ENCODE assay signal across 14 cellular contexts in genomic region chr20:50788868-50789125, GRCh38. TPM values are rescaled to one million over a fixed set of nuclear protein-coding genes. Genes with fewer than 3 reads are reported as not detected.
DNase-seq lines count a peak whose midpoint lies in the region; ATAC-seq, FAIRE-seq and TF ChIP-seq lines count a peak whose summit lies in the region.
"Had no signal": no experiment of that assay in that cellular context is flagged by ENCODE, and none has a peak within 500 bp of the region (broad histone marks: within the 10 kb centered on the region; RNA-seq: fewer than 3 reads in every experiment).

No MANE protein-coding gene starts in this region.

- no peak for ATAC-seq in HepG2
- ATAC-seq in right lobe of liver, result no peak
- ATAC-seq in GM21825 (IDR thresholded peaks at IDR 0.05; ENCODE audit: unreplicated experiment), result no peak
- ATAC-seq: mucosa of descending colon; stimulated activated memory B cell treated with anti-CD40 and anti-IgM and Interleukin-4, amounts not matched to agents 10 μg/mL and 1 μg/mL and 100 μg/mL, for 72 hours had no signal

- peaks cover 48% of the 10 kb centered on the region for H3K4me1 ChIP-seq in HepG2 (ENCODE audit: insufficient read depth, low read length)
- H3K4me1 ChIP-seq in right lobe of liver, result peaks cover 0 to 11% (median 2%) of the 10 kb centered on the region in 4 donors
- peaks cover 0 to 4% (median 3%) of the 10 kb centered on the region in 4 experiments; a peak in 4 of 7 replicates for H3K4me1 ChIP-seq in H1 (replicated peaks in 1 of 4; ENCODE audit: control insufficient read depth in 3 of 4, insufficient read depth in 4 of 4, low read length in 3 of 4)
- H3K4me1 ChIP-seq in osteoblast (ENCODE audit: insufficient read depth, low read length), result peaks cover 16% of the 10 kb centered on the region

- TF ChIP-seq EP300 in HepG2 (IDR thresholded peaks at IDR 0.05; ENCODE audit: low read depth in 2 of 2, low read length in 2 of 2), result no peak
- no peak for TF ChIP-seq EP300 in HepG2 (CRISPR knock-in tag; IDR thresholded peaks at IDR 0.05; ENCODE audit: borderline replicate concordance)
- no peak for TF ChIP-seq EP300 in H1 (IDR thresholded peaks at IDR 0.05; ENCODE audit: borderline replicate concordance in 1 of 2, low read depth in 2 of 2, low read length in 2 of 2)

- no peaks in the 10 kb centered on the region for H3K79me2 ChIP-seq in HepG2 (ENCODE audit: insufficient read depth, low read length)
- H3K79me2 ChIP-seq in H1 (ENCODE audit: control insufficient read depth in 1 of 2, insufficient read depth in 2 of 2, low read length in 2 of 2), result no peaks in the 10 kb centered on the region
- H3K79me2 ChIP-seq in osteoblast (ENCODE audit: insufficient read depth, low read length), result no peaks in the 10 kb centered on the region

- no peak for TF ChIP-seq RAD21 in HepG2 (CRISPR knock-in tag; IDR thresholded peaks at IDR 0.05)
- no peak for TF ChIP-seq RAD21 in H1 (IDR thresholded peaks at IDR 0.05 in 1 of 2, conservative IDR thresholded peaks at IDR 0.05 in 1 of 2; ENCODE audit: low read depth in 2 of 2, low read length in 2 of 2)

- intact Hi-C loops in HepG2 (cut with micrococcal nuclease; ENCODE audit: unreplicated experiment) (loop anchor here (1.0 kb wide), 1 partner anchor 23 kb away; no protein-coding TSS in a partner anchor), right lobe of liver (cut with DNase I) (no loop called here)

- 0 out of 2 replicates have a peak overlapping the region, but pooled peaks have one; percentile 34 for H2BK20ac ChIP-seq in H1 (ENCODE audit: low read length)

- in situ Hi-C loops in HepG2 (cut with HindIII; ENCODE audit: extremely low pct_ligation_motif_present, low pct_unique_long_range_greater_than_20kb), result loop anchor here (25.0 kb wide), 1 partner anchor 524 kb away; no protein-coding TSS in a partner anchor

- H4K8ac ChIP-seq in H1 (ENCODE audit: extremely low read depth, insufficient read depth, low read length), result no peak overlapping the region

- H3K14ac ChIP-seq in H1 (ENCODE audit: insufficient read length), result no peak overlapping the region

- no peak overlapping the region for H3K56ac ChIP-seq in H1 (replicated peaks; ENCODE audit: insufficient read length, low read depth, low read length)

- no peak overlapping the region for H3K23ac ChIP-seq in H1 (ENCODE audit: insufficient read length)

- H3K36me3 ChIP-seq in HepG2 (replicated peaks in 1 of 2; ENCODE audit: control insufficient read depth in 1 of 2, insufficient read depth in 2 of 2, low read length in 2 of 2), result no peaks in the 10 kb centered on the region
- no peaks in the 10 kb centered on the region for H3K36me3 ChIP-seq in right lobe of liver
- H3K36me3 ChIP-seq in H1 (ENCODE audit: control insufficient read depth in 2 of 4, insufficient read depth in 4 of 4, low read length in 3 of 4), result no peaks in the 10 kb centered on the region
- H3K36me3 ChIP-seq in osteoblast (ENCODE audit: insufficient read depth, low read length), result no peaks in the 10 kb centered on the region

- H2BK120ac ChIP-seq in H1 (replicated peaks; ENCODE audit: low read depth, low read length), result peak overlapping the region; percentile 5

- H3K18ac ChIP-seq in H1 (ENCODE audit: extremely low read depth, low read length), result no peak overlapping the region; the same call in 1 of the 2 replicates

- POLR2A ChIA-PET in HepG2 (lab: Yijun Ruan, JAX) (interaction anchor here (1.1 to 4.2 kb wide), 4 partner anchors 24 to 141 kb away, joined by 3 to 26 read pairs (median 10); partner anchors contain the start of gene ADNP), H1 (lab: Charles Lee; ENCODE audit: partially characterized antibody) (interaction anchor here (1.1 kb wide), 1 partner anchor 140 kb away, joined by 3 read pairs; no protein-coding TSS in a partner anchor)

- H3K9ac ChIP-seq in HepG2 (ENCODE audit: insufficient read depth, low read depth, low read length) (no peak overlapping the region), H1 (replicated peaks in 1 of 4; ENCODE audit: extremely low read depth in 1 of 4, low read depth in 3 of 4, low read length in 3 of 4) (no peak overlapping the region)

- no peak for TF ChIP-seq POLR2A in HepG2 (IDR thresholded peaks at IDR 0.05; ENCODE audit: insufficient read depth in 1 of 2, low read depth in 2 of 2, low read length in 2 of 2)
- no peak for TF ChIP-seq POLR2A in right lobe of liver (IDR thresholded peaks at IDR 0.05)
- TF ChIP-seq POLR2A in H1 (IDR thresholded peaks at IDR 0.05; ENCODE audit: control extremely low read depth in 1 of 2, low read depth in 2 of 2, low read length in 2 of 2), result no peak

- no peaks in the 10 kb centered on the region for H3K79me1 ChIP-seq in H1 (ENCODE audit: low read depth, low read length)

- DNase-seq in HepG2 (ENCODE audit: low spot score), result no peak
- no peak for DNase-seq in right lobe of liver
- DNase-seq in H1 (ENCODE audit: low read depth in 1 of 2, low spot score in 2 of 2), result no peak
- no peak for DNase-seq in osteoblast (ENCODE audit: insufficient read length, low spot score, missing footprints)
- DNase-seq in activated CD8-positive, alpha-beta memory T cell treated with anti-CD3 and anti-CD28 coated beads, Interleukin-2, amount 50 U/mL, for 4 hours, result no peak
- no peak for DNase-seq in amygdala (lab: John Stamatoyannopoulos, UW)
- no peak for DNase-seq in mesenteric fat pad (ENCODE audit: low spot score)
- DNase-seq: activated naive CD4-positive, alpha-beta T cell treated with anti-CD3 and anti-CD28 coated beads for 36 hours; dermis blood vessel endothelial cell; kidney glomerular epithelial cell; mucosa of descending colon; SHP77 treated with DMSO at 0.1 percent for 48 hours had no signal

- H3K4me2 ChIP-seq in HepG2 (ENCODE audit: low read depth, low read length), result peak overlapping the region; percentile 77
- no peak overlapping the region for H3K4me2 ChIP-seq in H1 (ENCODE audit: insufficient read depth in 1 of 2, low read depth in 2 of 2, low read length in 2 of 2)
- peak overlapping the region; percentile 73 for H3K4me2 ChIP-seq in osteoblast (ENCODE audit: insufficient read depth, low read length)

- H2BK5ac ChIP-seq in H1 (ENCODE audit: low read depth, low read length), result no peak overlapping the region

- H3K27ac ChIP-seq in HepG2 (ENCODE audit: extremely low read length, insufficient read depth, low read length), result peak overlapping the region; percentile 19
- peak overlapping the region in 1 of 3 donors; percentile 23 for H3K27ac ChIP-seq in right lobe of liver
- no peak overlapping the region for H3K27ac ChIP-seq in H1 (ENCODE audit: low read depth, low read length)
- H3K27ac ChIP-seq in osteoblast (ENCODE audit: low read depth, low read length), result no peak overlapping the region

- no peaks in the 10 kb centered on the region for H3K23me2 ChIP-seq in H1 (ENCODE audit: low read depth, low read length)

- no peak overlapping the region for H2BK12ac ChIP-seq in H1 (ENCODE audit: low read depth, low read length)

- H2BK15ac ChIP-seq in H1 (ENCODE audit: low read length), result 0 out of 2 replicates have a peak overlapping the region, but pooled peaks have one; percentile 40

- H4K20me1 ChIP-seq in HepG2 (ENCODE audit: insufficient read depth, low read length) (no peaks in the 10 kb centered on the region), H1 (replicated peaks in 1 of 2; ENCODE audit: control insufficient read depth in 1 of 2, insufficient read depth in 2 of 2, low read length in 2 of 2) (no peaks in the 10 kb centered on the region), osteoblast (ENCODE audit: insufficient read depth, low read length) (no peaks in the 10 kb centered on the region)

- H4K5ac ChIP-seq in H1 (ENCODE audit: insufficient read length, low read depth, low read length), result no peak overlapping the region

- H3K4ac ChIP-seq in H1 (replicated peaks; ENCODE audit: insufficient read length, low read depth, low read length), result no peak overlapping the region

- H3K9me3 ChIP-seq in HepG2 (ENCODE audit: low read length), result no peaks in the 10 kb centered on the region
- H3K9me3 ChIP-seq in right lobe of liver, result no peaks in the 10 kb centered on the region
- H3K9me3 ChIP-seq in H1 (ENCODE audit: insufficient read depth in 2 of 2, low read depth in 1 of 2, low read length in 1 of 2), result no peaks in the 10 kb centered on the region
- no peaks in the 10 kb centered on the region for H3K9me3 ChIP-seq in osteoblast (ENCODE audit: low read depth, low read length)
- H3K9me3 ChIP-seq: mucosa of descending colon had no signal

- H3K27me3 ChIP-seq in HepG2 (ENCODE audit: control insufficient read depth in 1 of 2, insufficient read depth in 2 of 2, low read length in 2 of 2) (no peaks in the 10 kb centered on the region), right lobe of liver (no peaks in the 10 kb centered on the region), H1 (replicated peaks in 1 of 4; ENCODE audit: control insufficient read depth in 3 of 4, extremely low read depth in 1 of 4, insufficient read depth in 3 of 4, low read length in 3 of 4) (no peaks in the 10 kb centered on the region; a peak in 1 of 7 replicates), osteoblast (ENCODE audit: insufficient read depth, low read length) (no peaks in the 10 kb centered on the region)

- WGBS in HepG2 (ENCODE audit: low lambda C conversion rate), result 94% methylated on average over 4 of the region's 4 CpGs
- WGBS in right lobe of liver (ENCODE audit: insufficient coverage, low coverage, low lambda C conversion rate, missing lambda C conversion rate), result 84% methylated on average over 3 of the region's 4 CpGs
- 96% methylated on average over 4 of the region's 4 CpGs; no CpG with 5 or more reads in 1 of the 2 experiments for WGBS in H1 (ENCODE audit: extremely low coverage in 1 of 2, insufficient coverage in 1 of 2, insufficient read length in 1 of 2, insufficient replicate concordance in 2 of 2, low coverage in 1 of 2, low lambda C conversion rate in 2 of 2, missing lambda C conversion rate in 1 of 2), 2 experiments

- no peak overlapping the region for H3K4me3 ChIP-seq in HepG2 (replicated peaks in 1 of 3; ENCODE audit: insufficient read depth in 1 of 3, low read depth in 2 of 3, low read length in 3 of 3)
- no peak overlapping the region for H3K4me3 ChIP-seq in right lobe of liver
- no peak overlapping the region for H3K4me3 ChIP-seq in H1 (ENCODE audit: extremely low read depth in 1 of 4, insufficient read depth in 2 of 4, low read depth in 3 of 4, low read length in 4 of 4)
- no peak overlapping the region for H3K4me3 ChIP-seq in osteoblast (ENCODE audit: insufficient read depth, low read length)
- H3K4me3 ChIP-seq: mucosa of descending colon had no signal

- H2AFZ ChIP-seq in HepG2 (ENCODE audit: low read length) (peak overlapping the region; percentile 65), H1 (ENCODE audit: low read length) (peak overlapping the region; percentile 74), osteoblast (ENCODE audit: low read length) (peak overlapping the region; percentile 70)

- H2AK5ac ChIP-seq in H1 (ENCODE audit: low read depth, low read length), result peak overlapping the region; percentile 10; the same call in 1 of the 2 replicates

- H4K91ac ChIP-seq in H1 (replicated peaks; ENCODE audit: insufficient read length, low read length), result no peak overlapping the region

- CTCF ChIA-PET in HepG2 (lab: Yijun Ruan, JAX; ENCODE audit: low intra/inter-chr PET ratio, low total read pairs), result interaction anchor here (0.9 to 1.8 kb wide), 2 partner anchors 21 to 163 kb away, joined by 3 to 13 read pairs; no protein-coding TSS in a partner anchor
- CTCF ChIA-PET in H1 (lab: Charles Lee; ENCODE audit: partially characterized antibody), result interaction anchor here (0.7 to 7.8 kb wide), 15 partner anchors 10 to 162 kb away, joined by 3 to 68 read pairs (median 6); no protein-coding TSS in a partner anchor

- FAIRE-seq in HepG2 (lab: Jason Lieb, UNC) (no peak), H1 (lab: Jason Lieb, UNC) (no peak)

- BruUV-seq in HepG2 (replicated peaks; lab: Mats Ljungman, UMichigan), result no TSS peak

- TF ChIP-seq CTCF in HepG2 (CRISPR knock-in tag; IDR thresholded peaks at IDR 0.05) (no peak), right lobe of liver (IDR thresholded peaks at IDR 0.05) (no peak), H1 (IDR thresholded peaks at IDR 0.05; ENCODE audit: control extremely low read depth in 1 of 3, insufficient read depth in 1 of 3, low read depth in 1 of 3, low read length in 3 of 3) (no peak), osteoblast (IDR thresholded peaks at IDR 0.05; ENCODE audit: extremely low read depth, low read depth, low read length) (no peak)

RNA-seq across cellular contexts. Expression of gene BCAS4, which starts 6.1 kb away (rescaled TPM):
- total RNA-seq in HepG2 (2016; rRNA removed; fragmentation: Illumina TruSeq; extraction: Trizol) (5.9 and 7.2 TPM in 2 replicates), right lobe of liver (1 to 10 TPM in 1 of 6 experiments, under 1 TPM in 5; 0.31 to 1.4 (median 0.60) TPM), osteoblast (2.4 and 2.9 TPM in 2 replicates), mesenteric fat pad (1.1 TPM)
- 3.6 and 4.1 TPM in 2 replicates for total RNA-seq in HepG2 (2016; cell fraction: cytosol; rRNA removed; fragmentation: Illumina TruSeq; extraction: Trizol; ENCODE audit: low read depth)
- 7.0 and 8.2 TPM in 2 replicates for total RNA-seq in HepG2 (2016; cell fraction: insoluble cytoplasmic fraction; rRNA removed; fragmentation: Illumina TruSeq; extraction: Trizol)
- total RNA-seq in HepG2 (2016; cell fraction: membrane; rRNA removed; fragmentation: Illumina TruSeq; extraction: Trizol), result 6.0 and 7.8 TPM in 2 replicates
- 3.0 and 4.1 TPM in 2 replicates for total RNA-seq in HepG2 (2016; cell fraction: nucleus; rRNA removed; fragmentation: Illumina TruSeq; extraction: Trizol)
- polyA plus RNA-seq in HepG2 (2011; rRNA removed) (7.9 and 8.0 TPM in 2 replicates), H1 (2011; rRNA removed) (22.4 and 23.6 TPM in 2 replicates)
- polyA plus RNA-seq in HepG2 (2011; cell fraction: cytosol; rRNA removed), result 6.7 and 10.5 TPM in 2 replicates
- polyA plus RNA-seq in HepG2 (2011; cell fraction: nucleus; rRNA removed), result 4.6 and 7.3 TPM in 2 replicates
- 3.8 and 5.2 TPM in 2 replicates for polyA plus RNA-seq in HepG2 (2012)
- polyA plus RNA-seq in HepG2 (2016; cell fraction: cytosol; fragmentation: Illumina TruSeq; extraction: Trizol; ENCODE audit: low read depth), result 6.8 and 7.0 TPM in 2 replicates
- 6.9 and 7.1 TPM in 2 replicates for polyA plus RNA-seq in HepG2 (2016; cell fraction: insoluble cytoplasmic fraction; fragmentation: Illumina TruSeq; extraction: Trizol; ENCODE audit: low read depth)
- 5.1 and 6.4 TPM in 2 replicates for polyA plus RNA-seq in HepG2 (2016; cell fraction: membrane; fragmentation: Illumina TruSeq; extraction: Trizol; ENCODE audit: low read depth)
- polyA plus RNA-seq in HepG2 (2016; cell fraction: nucleus; fragmentation: Illumina TruSeq; extraction: Trizol; ENCODE audit: insufficient read depth, low read depth), result 3.6 and 6.6 TPM in 2 replicates
- polyA minus RNA-seq in HepG2 (2011; rRNA and poly(A)+ RNA removed; ENCODE audit: low replicate concordance), result 0.07 and 10.0 TPM in 2 replicates
- 2.9 and 4.1 TPM in 2 replicates for polyA minus RNA-seq in HepG2 (2011; cell fraction: cytosol; rRNA and poly(A)+ RNA removed)
- polyA minus RNA-seq in HepG2 (2011; cell fraction: nucleus; rRNA and poly(A)+ RNA removed), result 2.9 and 4.1 TPM in 2 replicates
- total RNA-seq in H1 (2021; fragmentation: NEBNext Ultra II Directional; extraction: Animal tissue kit (Norgen Biotek cat#: 25700)), result 21.2 and 21.4 TPM in 2 replicates
- 38.7 TPM for polyA plus RNA-seq in H1 (2011; cell fraction: cytosol; rRNA removed)
- polyA plus RNA-seq in H1 (2011; cell fraction: nucleus; rRNA removed), result 30.4 TPM
- polyA plus RNA-seq in H1 (2012, experiment 1 of 2), result 20.6 to 32.3 TPM (median 27.0 TPM) in 4 replicates
- 17.8 TPM for polyA plus RNA-seq in H1 (2012, experiment 2 of 2)
- 9.6 TPM for polyA plus RNA-seq in H1 (2013, experiment 1 of 2)
- polyA plus RNA-seq in H1 (2013, experiment 2 of 2), result 8.0 TPM
- 9.7 and 10.2 TPM in 2 replicates for polyA minus RNA-seq in H1 (2011; rRNA and poly(A)+ RNA removed)
- polyA minus RNA-seq in H1 (2011; cell fraction: cytosol; rRNA and poly(A)+ RNA removed), result 10.0 TPM
- polyA minus RNA-seq in H1 (2011; cell fraction: nucleus; rRNA and poly(A)+ RNA removed), result 7.3 TPM

RNA-seq across cellular contexts. Expression of gene PARD6B, which starts 57.4 kb away (rescaled TPM):
- 22.2 and 26.6 TPM in 2 replicates for total RNA-seq in HepG2 (2016; rRNA removed; fragmentation: Illumina TruSeq; extraction: Trizol)
- 1.9 TPM in 2 replicates for total RNA-seq in HepG2 (2016; cell fraction: cytosol; rRNA removed; fragmentation: Illumina TruSeq; extraction: Trizol; ENCODE audit: low read depth)
- 21.4 and 26.1 TPM in 2 replicates for total RNA-seq in HepG2 (2016; cell fraction: insoluble cytoplasmic fraction; rRNA removed; fragmentation: Illumina TruSeq; extraction: Trizol)
- 10.5 and 11.8 TPM in 2 replicates for total RNA-seq in HepG2 (2016; cell fraction: membrane; rRNA removed; fragmentation: Illumina TruSeq; extraction: Trizol)
- 12.5 and 14.9 TPM in 2 replicates for total RNA-seq in HepG2 (2016; cell fraction: nucleus; rRNA removed; fragmentation: Illumina TruSeq; extraction: Trizol)
- 6.0 and 6.9 TPM in 2 replicates for polyA plus RNA-seq in HepG2 (2011; rRNA removed)
- 2.8 and 4.1 TPM in 2 replicates for polyA plus RNA-seq in HepG2 (2011; cell fraction: cytosol; rRNA removed)
- polyA plus RNA-seq in HepG2 (2011; cell fraction: nucleus; rRNA removed), result 2.6 and 3.1 TPM in 2 replicates
- polyA plus RNA-seq in HepG2 (2012), result 4.6 and 4.9 TPM in 2 replicates
- 0.35 and 0.57 TPM in 2 replicates for polyA plus RNA-seq in HepG2 (2016; cell fraction: cytosol; fragmentation: Illumina TruSeq; extraction: Trizol; ENCODE audit: low read depth)
- 8.8 and 9.1 TPM in 2 replicates for polyA plus RNA-seq in HepG2 (2016; cell fraction: insoluble cytoplasmic fraction; fragmentation: Illumina TruSeq; extraction: Trizol; ENCODE audit: low read depth)
- polyA plus RNA-seq in HepG2 (2016; cell fraction: membrane; fragmentation: Illumina TruSeq; extraction: Trizol; ENCODE audit: low read depth), result 2.6 and 2.7 TPM in 2 replicates
- 13.0 and 13.3 TPM in 2 replicates for polyA plus RNA-seq in HepG2 (2016; cell fraction: nucleus; fragmentation: Illumina TruSeq; extraction: Trizol; ENCODE audit: insufficient read depth, low read depth)
- polyA minus RNA-seq in HepG2 (2011; rRNA and poly(A)+ RNA removed; ENCODE audit: low replicate concordance), result 3.1 and 8.3 TPM in 2 replicates
- polyA minus RNA-seq in HepG2 (2011; cell fraction: cytosol; rRNA and poly(A)+ RNA removed), result 22.0 and 24.4 TPM in 2 replicates
- 10.6 and 14.4 TPM in 2 replicates for polyA minus RNA-seq in HepG2 (2011; cell fraction: nucleus; rRNA and poly(A)+ RNA removed)
- total RNA-seq in right lobe of liver, result 10 to 100 TPM in 2 of 6 experiments, 1 to 10 TPM in 4; 6.6 to 11.1 (median 8.5) TPM
- 27.3 and 34.1 TPM in 2 replicates for total RNA-seq in H1 (2021; fragmentation: NEBNext Ultra II Directional; extraction: Animal tissue kit (Norgen Biotek cat#: 25700))
- polyA plus RNA-seq in H1 (2011; rRNA removed), result 3.3 and 5.2 TPM in 2 replicates
- 5.0 TPM for polyA plus RNA-seq in H1 (2011; cell fraction: cytosol; rRNA removed)
- polyA plus RNA-seq in H1 (2011; cell fraction: nucleus; rRNA removed), result 2.2 TPM
- polyA plus RNA-seq in H1 (2012, experiment 1 of 2), result 3.3 to 5.1 TPM (median 3.8 TPM) in 4 replicates
- polyA plus RNA-seq in H1 (2012, experiment 2 of 2), result 1.2 TPM
- polyA plus RNA-seq in H1 (2013, experiment 1 of 2), result 5.8 TPM
- 5.6 TPM for polyA plus RNA-seq in H1 (2013, experiment 2 of 2)
- 12.2 and 13.7 TPM in 2 replicates for polyA minus RNA-seq in H1 (2011; rRNA and poly(A)+ RNA removed)
- polyA minus RNA-seq in H1 (2011; cell fraction: cytosol; rRNA and poly(A)+ RNA removed), result 16.4 TPM
- polyA minus RNA-seq in H1 (2011; cell fraction: nucleus; rRNA and poly(A)+ RNA removed), result 6.4 TPM
- 0.72 and 0.88 TPM in 2 replicates for total RNA-seq in osteoblast
- 2.0 TPM for total RNA-seq in mesenteric fat pad

Comparison
In these comparisons a context has a peak if more than half of its experiments do, and no peak if none do; other contexts are left out.
1. H3K4me2 ChIP-seq: peak in HepG2 (single experiment) and osteoblast (single experiment); none in H1 (0 of 2).
2. Peak in every context shown above with its lines, with median percentiles within 50 percentile points of each other: H2AFZ ChIP-seq.